In the genomic region with DNA sequence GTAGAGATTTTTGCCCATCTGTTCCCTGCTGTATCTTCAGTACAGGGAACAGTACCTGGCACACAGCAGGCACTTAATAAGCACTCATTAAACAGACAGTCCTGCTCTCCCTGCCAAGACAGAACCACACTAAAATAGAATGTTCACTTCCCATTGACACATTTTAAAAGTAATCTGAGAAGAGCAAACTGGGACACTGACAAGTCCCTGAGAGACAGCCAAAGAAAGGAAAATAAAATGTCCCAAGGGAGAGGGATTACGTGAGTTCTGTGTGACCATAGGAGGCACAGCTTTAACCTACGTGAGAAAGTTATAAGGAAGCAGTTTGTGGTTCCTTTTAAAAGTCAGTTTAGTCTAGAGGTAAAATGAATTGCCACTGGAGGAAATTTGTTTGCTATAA, we compare ENCODE assay signal across 13 cellular contexts. TPM values are rescaled to one million over a fixed set of nuclear protein-coding genes. Genes with fewer than 3 reads are reported as not detected.
A peak's percentile ranks its signal among the peaks of the same experiment; 100 is the strongest.
DNase-seq lines count a peak whose midpoint lies in the region; ATAC-seq and TF ChIP-seq lines count a peak whose summit lies in the region.
"Had no signal": no experiment of that assay in that cellular context is flagged by ENCODE, and none has a peak within 500 bp of the region (broad histone marks: within the 10 kb centered on the region; RNA-seq: fewer than 3 reads in every experiment).

No MANE protein-coding gene starts in this region.

- no peak overlapping the region for H3K4me2 ChIP-seq in hepatocyte

- peak overlapping the region; percentile 68 for H3K27ac Mint-ChIP-seq in activated T-cell treated with anti-CD3 and anti-CD28 coated beads, Interleukin-2, amount 50 U/mL, for 72 hours
- peak overlapping the region; percentile 84 for H3K27ac Mint-ChIP-seq in activated T-helper 1 cell treated with anti-CD3 and anti-CD28 coated beads, Interleukin-12 subunit alpha, Interleukin-12 subunit beta, Interleukin-2, Interleukin-4 antibody, amounts not matched to agents 30 ng/mL and 10 ng/mL and 1 ng/mL, durations not matched to agents 14 hours and 24 hours and 36 hours
- peak overlapping the region; percentile 56 to 90 (median 88) for H3K27ac Mint-ChIP-seq in immature natural killer cell
- peak overlapping the region; percentile 84 for H3K27ac Mint-ChIP-seq in stimulated activated naive B cell treated with anti-CD40 and anti-IgM and Interleukin-4, amounts not matched to agents 10 μg/mL and 1 μg/mL and 100 μg/mL, for 72 hours
- H3K27ac Mint-ChIP-seq: activated B cell treated with CpG ODN at 0.5 μM for 24 hours had no signal

- H3K4me3 Mint-ChIP-seq in activated T-cell treated with anti-CD3 and anti-CD28 coated beads, Interleukin-2, amount 50 U/mL, for 72 hours, result peak overlapping the region in 1 of 2 donors; percentile 18
- no peak overlapping the region for H3K4me3 Mint-ChIP-seq in activated T-cell treated with anti-CD3 and anti-CD28 coated beads, Interleukin-2, amount 50 U/mL, for 4 hours
- H3K4me3 Mint-ChIP-seq in activated T-helper 1 cell treated with anti-CD3 and anti-CD28 coated beads, Interleukin-12 subunit alpha, Interleukin-12 subunit beta, Interleukin-2, Interleukin-4 antibody, amounts not matched to agents 30 ng/mL and 10 ng/mL and 1 ng/mL, durations not matched to agents 14 hours and 24 hours and 36 hours, result no peak overlapping the region
- peak overlapping the region in 2 of 5 donors; percentile 33 to 44 for H3K4me3 Mint-ChIP-seq in immature natural killer cell
- H3K4me3 Mint-ChIP-seq in stimulated activated naive B cell treated with anti-CD40 and anti-IgM and Interleukin-4, amounts not matched to agents 10 μg/mL and 1 μg/mL and 100 μg/mL, for 72 hours, result peak overlapping the region; percentile 15 to 29
- H3K4me3 Mint-ChIP-seq: activated B cell treated with CpG ODN at 0.5 μM for 24 hours, neural crest cell had no signal

- peaks cover 2 to 11% of the 10 kb centered on the region in 2 donors for H3K36me3 Mint-ChIP-seq in activated T-cell treated with anti-CD3 and anti-CD28 coated beads, Interleukin-2, amount 50 U/mL, for 72 hours (ENCODE audit: insufficient read depth in 2 of 2)
- H3K36me3 Mint-ChIP-seq in activated T-cell treated with anti-CD3 and anti-CD28 coated beads, Interleukin-2, amount 50 U/mL, for 4 hours (ENCODE audit: insufficient read depth), result peaks cover 32% of the 10 kb centered on the region
- peaks cover 36% of the 10 kb centered on the region for H3K36me3 Mint-ChIP-seq in activated T-helper 1 cell treated with anti-CD3 and anti-CD28 coated beads, Interleukin-12 subunit alpha, Interleukin-12 subunit beta, Interleukin-2, Interleukin-4 antibody, amounts not matched to agents 30 ng/mL and 10 ng/mL and 1 ng/mL, durations not matched to agents 14 hours and 24 hours and 36 hours (ENCODE audit: low read depth)
- peaks cover 31 to 44% (median 38%) of the 10 kb centered on the region in 3 donors for H3K36me3 Mint-ChIP-seq in immature natural killer cell
- peaks cover 41 to 44% of the 10 kb centered on the region in 2 donors for H3K36me3 Mint-ChIP-seq in stimulated activated naive B cell treated with anti-CD40 and anti-IgM and Interleukin-4, amounts not matched to agents 10 μg/mL and 1 μg/mL and 100 μg/mL, for 72 hours

- no peak for ATAC-seq in activated T-cell treated with anti-CD3 and anti-CD28 coated beads, Interleukin-2, amount 50 U/mL, for 72 hours (replicated peaks in 1 of 2)
- no peak for ATAC-seq in activated T-cell treated with anti-CD3 and anti-CD28 coated beads, Interleukin-2, amount 50 U/mL, for 4 hours
- ATAC-seq in stimulated activated naive B cell treated with anti-CD40 and anti-IgM and Interleukin-4, amounts not matched to agents 10 μg/mL and 1 μg/mL and 100 μg/mL, for 72 hours (replicated peaks), result peak; percentile 54 to 61
- no peak for ATAC-seq in HG03469 (IDR thresholded peaks at IDR 0.05; ENCODE audit: unreplicated experiment)

- no peak for DNase-seq in activated T-cell treated with anti-CD3 and anti-CD28 coated beads, Interleukin-2, amount 50 U/mL, for 72 hours
- DNase-seq in activated T-cell treated with anti-CD3 and anti-CD28 coated beads, Interleukin-2, amount 50 U/mL, for 4 hours, result no peak
- no peak for DNase-seq in activated T-helper 1 cell treated with anti-CD3 and anti-CD28 coated beads, Interleukin-12 subunit alpha, Interleukin-12 subunit beta, Interleukin-2, Interleukin-4 antibody, amounts not matched to agents 30 ng/mL and 10 ng/mL and 1 ng/mL, durations not matched to agents 14 hours and 24 hours and 36 hours (ENCODE audit: low spot score)
- no peak for DNase-seq in immature natural killer cell
- DNase-seq in stimulated activated naive B cell treated with anti-CD40 and anti-IgM and Interleukin-4, amounts not matched to agents 10 μg/mL and 1 μg/mL and 100 μg/mL, for 72 hours, result no peak
- no peak for DNase-seq in hepatocyte (ENCODE audit: low spot score)
- DNase-seq in stimulated activated CD4-positive, alpha-beta T cell treated with anti-CD3 and anti-CD28 coated beads, Interleukin-15, amount 100 ng/mL, for 24 hours, result no peak
- DNase-seq: activated B cell treated with CpG ODN at 0.5 μM for 24 hours, amygdala, NCI-H2227 treated with DMSO at 0.1 percent for 48 hours had no signal

- no peak overlapping the region for H3K27ac ChIP-seq in hepatocyte
- H3K27ac ChIP-seq: coronary artery had no signal

- H3K79me2 ChIP-seq in hepatocyte, result no peaks in the 10 kb centered on the region

- no peaks in the 10 kb centered on the region for H3K36me3 ChIP-seq in hepatocyte (replicated peaks; ENCODE audit: insufficient read depth, low read depth)

- peaks cover 35% of the 10 kb centered on the region for H3K4me1 Mint-ChIP-seq in activated T-cell treated with anti-CD3 and anti-CD28 coated beads, Interleukin-2, amount 50 U/mL, for 72 hours (ENCODE audit: low read depth)
- H3K4me1 Mint-ChIP-seq in activated T-cell treated with anti-CD3 and anti-CD28 coated beads, Interleukin-2, amount 50 U/mL, for 4 hours (ENCODE audit: low read depth), result peaks cover 14% of the 10 kb centered on the region
- peaks cover 28% of the 10 kb centered on the region for H3K4me1 Mint-ChIP-seq in activated T-helper 1 cell treated with anti-CD3 and anti-CD28 coated beads, Interleukin-12 subunit alpha, Interleukin-12 subunit beta, Interleukin-2, Interleukin-4 antibody, amounts not matched to agents 30 ng/mL and 10 ng/mL and 1 ng/mL, durations not matched to agents 14 hours and 24 hours and 36 hours (ENCODE audit: low read depth)
- peaks cover 42 to 73% of the 10 kb centered on the region in 2 donors for H3K4me1 Mint-ChIP-seq in immature natural killer cell
- peaks cover 21 to 57% of the 10 kb centered on the region in 2 donors for H3K4me1 Mint-ChIP-seq in stimulated activated naive B cell treated with anti-CD40 and anti-IgM and Interleukin-4, amounts not matched to agents 10 μg/mL and 1 μg/mL and 100 μg/mL, for 72 hours

- no peaks in the 10 kb centered on the region for H3K9me2 ChIP-seq in hepatocyte (replicated peaks; ENCODE audit: insufficient read depth)

- no peak overlapping the region for H3K4me3 ChIP-seq in hepatocyte
- H3K4me3 ChIP-seq: coronary artery had no signal

- H2AFZ ChIP-seq in hepatocyte, result no peak overlapping the region

- intact Hi-C loops in activated T-helper 1 cell treated with anti-CD3 and anti-CD28 coated beads, Interleukin-12 subunit alpha, Interleukin-12 subunit beta, Interleukin-2, Interleukin-4 antibody, amounts not matched to agents 30 ng/mL and 10 ng/mL and 1 ng/mL, durations not matched to agents 14 hours and 24 hours and 36 hours (cut with micrococcal nuclease), result no loop called here

- no peak for TF ChIP-seq CTCF in hepatocyte (IDR thresholded peaks at IDR 0.05; ENCODE audit: poor library complexity)

- no peaks in the 10 kb centered on the region for H3K27me3 Mint-ChIP-seq in activated T-cell treated with anti-CD3 and anti-CD28 coated beads, Interleukin-2, amount 50 U/mL, for 72 hours (ENCODE audit: low read depth)
- H3K27me3 Mint-ChIP-seq in activated T-cell treated with anti-CD3 and anti-CD28 coated beads, Interleukin-2, amount 50 U/mL, for 4 hours (ENCODE audit: low read depth), result no peaks in the 10 kb centered on the region
- H3K27me3 Mint-ChIP-seq in activated T-helper 1 cell treated with anti-CD3 and anti-CD28 coated beads, Interleukin-12 subunit alpha, Interleukin-12 subunit beta, Interleukin-2, Interleukin-4 antibody, amounts not matched to agents 30 ng/mL and 10 ng/mL and 1 ng/mL, durations not matched to agents 14 hours and 24 hours and 36 hours (ENCODE audit: insufficient read depth), result no peaks in the 10 kb centered on the region
- peaks cover 0 to 3% (median 2%) of the 10 kb centered on the region in 3 donors for H3K27me3 Mint-ChIP-seq in immature natural killer cell (ENCODE audit: low read depth in 3 of 3)
- no peaks in the 10 kb centered on the region for H3K27me3 Mint-ChIP-seq in stimulated activated naive B cell treated with anti-CD40 and anti-IgM and Interleukin-4, amounts not matched to agents 10 μg/mL and 1 μg/mL and 100 μg/mL, for 72 hours
- H3K27me3 Mint-ChIP-seq: activated B cell treated with CpG ODN at 0.5 μM for 24 hours had no signal

- H3K4me1 ChIP-seq in hepatocyte (ENCODE audit: insufficient read depth), result peaks cover 7% of the 10 kb centered on the region

- H4K20me1 ChIP-seq in hepatocyte (ENCODE audit: insufficient read depth, poor library complexity, severe bottlenecking), result no peaks in the 10 kb centered on the region

- whole genome bisulfite sequencing in hepatocyte (ENCODE audit: low lambda C conversion rate, missing lambda C conversion rate), result 62% methylated on average over 2 of the region's 2 CpGs

- H3K9me3 ChIP-seq in hepatocyte (ENCODE audit: low read depth), result no peaks in the 10 kb centered on the region

- H3K27me3 ChIP-seq in hepatocyte, result no peaks in the 10 kb centered on the region

- H3K9me3 Mint-ChIP-seq in activated T-cell treated with anti-CD3 and anti-CD28 coated beads, Interleukin-2, amount 50 U/mL, for 72 hours, result no peaks in the 10 kb centered on the region
- no peaks in the 10 kb centered on the region for H3K9me3 Mint-ChIP-seq in activated T-cell treated with anti-CD3 and anti-CD28 coated beads, Interleukin-2, amount 50 U/mL, for 4 hours
- H3K9me3 Mint-ChIP-seq in activated T-helper 1 cell treated with anti-CD3 and anti-CD28 coated beads, Interleukin-12 subunit alpha, Interleukin-12 subunit beta, Interleukin-2, Interleukin-4 antibody, amounts not matched to agents 30 ng/mL and 10 ng/mL and 1 ng/mL, durations not matched to agents 14 hours and 24 hours and 36 hours, result no peaks in the 10 kb centered on the region
- no peaks in the 10 kb centered on the region for H3K9me3 Mint-ChIP-seq in immature natural killer cell
- H3K9me3 Mint-ChIP-seq in stimulated activated naive B cell treated with anti-CD40 and anti-IgM and Interleukin-4, amounts not matched to agents 10 μg/mL and 1 μg/mL and 100 μg/mL, for 72 hours, result no peaks in the 10 kb centered on the region
- H3K9me3 Mint-ChIP-seq: activated B cell treated with CpG ODN at 0.5 μM for 24 hours, neural crest cell had no signal

RNA-seq across cellular contexts. Expression of gene SYCP3, which starts 43.9 kb away (rescaled TPM):
- total RNA-seq in activated T-cell treated with anti-CD3 and anti-CD28 coated beads, Interleukin-2, amount 50 U/mL, for 72 hours, result under 1 TPM; 0.30 to 0.91 TPM
- total RNA-seq in activated T-cell treated with anti-CD3 and anti-CD28 coated beads, Interleukin-2, amount 50 U/mL, for 4 hours, result under 1 TPM in 2 of 3 donors, not detected in 1; 0.13 to 0.43 TPM
- 0.44 TPM in 2 replicates for total RNA-seq in activated T-helper 1 cell treated with anti-CD3 and anti-CD28 coated beads, Interleukin-12 subunit alpha, Interleukin-12 subunit beta, Interleukin-2, Interleukin-4 antibody, amounts not matched to agents 30 ng/mL and 10 ng/mL and 1 ng/mL, durations not matched to agents 14 hours and 24 hours and 36 hours
- polyA plus RNA-seq in immature natural killer cell (under 1 TPM in 1 of 3 donors, not detected in 2; 0.18 TPM), hepatocyte (1.0 and 1.2 TPM in 2 replicates)
- 0.07 TPM in 1 of 2 replicates, not detected in the other for total RNA-seq in hepatocyte
- total RNA-seq: neural crest cell had no signal

RNA-seq across cellular contexts. Expression of gene GNPTAB, which starts 47.6 kb away (rescaled TPM):
- 10 to 100 TPM; 32.3 to 44.3 TPM for total RNA-seq in activated T-cell treated with anti-CD3 and anti-CD28 coated beads, Interleukin-2, amount 50 U/mL, for 72 hours
- total RNA-seq in activated T-cell treated with anti-CD3 and anti-CD28 coated beads, Interleukin-2, amount 50 U/mL, for 4 hours, result 10 to 100 TPM; 25.3 to 31.9 (median 29.6) TPM
- 53.2 and 55.0 TPM in 2 replicates for total RNA-seq in activated T-helper 1 cell treated with anti-CD3 and anti-CD28 coated beads, Interleukin-12 subunit alpha, Interleukin-12 subunit beta, Interleukin-2, Interleukin-4 antibody, amounts not matched to agents 30 ng/mL and 10 ng/mL and 1 ng/mL, durations not matched to agents 14 hours and 24 hours and 36 hours
- polyA plus RNA-seq in immature natural killer cell (100 to 1,000 TPM; 155 to 253 (median 185) TPM), hepatocyte (12.0 and 13.8 TPM in 2 replicates)
- total RNA-seq in hepatocyte, result 21.6 and 24.4 TPM in 2 replicates

Comparison
In these comparisons a context has a peak if more than half of its experiments do, and no peak if none do; other contexts are left out.
1. ATAC-seq: peak in stimulated activated naive B cell treated with anti-CD40 and anti-IgM and Interleukin-4, amounts not matched to agents 10 μg/mL and 1 μg/mL and 100 μg/mL, for 72 hours (2 of 2); none in activated T-cell treated with anti-CD3 and anti-CD28 coated beads, Interleukin-2, amount 50 U/mL, for 72 hours (0 of 2), activated T-cell treated with anti-CD3 and anti-CD28 coated beads, Interleukin-2, amount 50 U/mL, for 4 hours (0 of 2) and HG03469 (single experiment).
2. H3K4me3 Mint-ChIP-seq: peak in stimulated activated naive B cell treated with anti-CD40 and anti-IgM and Interleukin-4, amounts not matched to agents 10 μg/mL and 1 μg/mL and 100 μg/mL, for 72 hours (2 of 2); none in activated T-cell treated with anti-CD3 and anti-CD28 coated beads, Interleukin-2, amount 50 U/mL, for 4 hours (single experiment) and activated T-helper 1 cell treated with anti-CD3 and anti-CD28 coated beads, Interleukin-12 subunit alpha, Interleukin-12 subunit beta, Interleukin-2, Interleukin-4 antibody, amounts not matched to agents 30 ng/mL and 10 ng/mL and 1 ng/mL, durations not matched to agents 14 hours and 24 hours and 36 hours (single experiment).
3. Peak in every context shown above with its lines, with median percentiles within 50 percentile points of each other: H3K27ac Mint-ChIP-seq.